ENCODE assay signal across 1 cellular context in the genomic region with DNA sequence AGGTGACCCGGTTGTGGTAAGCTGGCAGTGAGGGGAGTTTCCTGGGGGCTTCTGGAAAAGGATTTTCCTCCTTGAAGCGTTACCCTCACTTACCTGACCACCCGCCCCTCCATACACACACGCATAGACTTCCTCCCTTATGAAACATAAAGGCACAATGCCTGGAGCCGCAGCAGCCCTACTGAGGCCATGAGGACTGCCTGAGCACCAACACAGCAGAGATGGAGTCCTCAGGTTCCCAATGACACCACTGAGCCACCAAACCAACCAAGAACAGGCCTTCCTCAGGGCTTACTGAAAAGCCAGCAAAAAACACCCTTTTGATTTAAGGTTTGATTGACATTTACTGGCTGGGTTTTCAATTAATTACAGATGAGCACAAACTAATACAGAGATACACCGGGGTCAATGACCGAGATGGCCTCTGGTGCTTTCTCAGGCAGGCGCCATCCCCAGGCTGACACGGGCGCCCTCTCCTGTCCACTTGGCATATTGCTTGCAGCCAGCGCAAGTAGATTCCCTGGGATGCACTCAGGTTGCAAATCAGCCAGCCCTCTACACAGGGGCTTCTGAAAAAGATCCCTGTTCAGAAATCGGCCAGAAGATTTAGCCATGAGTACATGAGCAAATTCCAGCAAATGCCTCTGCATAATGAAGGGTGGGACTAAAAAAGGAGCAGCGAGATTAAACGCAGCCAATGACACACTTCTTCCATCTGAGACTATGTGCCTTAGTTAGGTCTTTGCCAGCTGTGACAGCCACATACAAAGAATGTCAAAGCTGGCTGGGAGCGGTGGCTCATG.
TF ChIP-seq lines count a peak whose summit lies in the region.

No MANE protein-coding gene starts in this region.

TF ChIP-seq in K562, 482 proteins besides CTCF, POLR2A, EP300 and RAD21 (continued from another document and continues in another):
- TF ChIP-seq, protein P1, sequence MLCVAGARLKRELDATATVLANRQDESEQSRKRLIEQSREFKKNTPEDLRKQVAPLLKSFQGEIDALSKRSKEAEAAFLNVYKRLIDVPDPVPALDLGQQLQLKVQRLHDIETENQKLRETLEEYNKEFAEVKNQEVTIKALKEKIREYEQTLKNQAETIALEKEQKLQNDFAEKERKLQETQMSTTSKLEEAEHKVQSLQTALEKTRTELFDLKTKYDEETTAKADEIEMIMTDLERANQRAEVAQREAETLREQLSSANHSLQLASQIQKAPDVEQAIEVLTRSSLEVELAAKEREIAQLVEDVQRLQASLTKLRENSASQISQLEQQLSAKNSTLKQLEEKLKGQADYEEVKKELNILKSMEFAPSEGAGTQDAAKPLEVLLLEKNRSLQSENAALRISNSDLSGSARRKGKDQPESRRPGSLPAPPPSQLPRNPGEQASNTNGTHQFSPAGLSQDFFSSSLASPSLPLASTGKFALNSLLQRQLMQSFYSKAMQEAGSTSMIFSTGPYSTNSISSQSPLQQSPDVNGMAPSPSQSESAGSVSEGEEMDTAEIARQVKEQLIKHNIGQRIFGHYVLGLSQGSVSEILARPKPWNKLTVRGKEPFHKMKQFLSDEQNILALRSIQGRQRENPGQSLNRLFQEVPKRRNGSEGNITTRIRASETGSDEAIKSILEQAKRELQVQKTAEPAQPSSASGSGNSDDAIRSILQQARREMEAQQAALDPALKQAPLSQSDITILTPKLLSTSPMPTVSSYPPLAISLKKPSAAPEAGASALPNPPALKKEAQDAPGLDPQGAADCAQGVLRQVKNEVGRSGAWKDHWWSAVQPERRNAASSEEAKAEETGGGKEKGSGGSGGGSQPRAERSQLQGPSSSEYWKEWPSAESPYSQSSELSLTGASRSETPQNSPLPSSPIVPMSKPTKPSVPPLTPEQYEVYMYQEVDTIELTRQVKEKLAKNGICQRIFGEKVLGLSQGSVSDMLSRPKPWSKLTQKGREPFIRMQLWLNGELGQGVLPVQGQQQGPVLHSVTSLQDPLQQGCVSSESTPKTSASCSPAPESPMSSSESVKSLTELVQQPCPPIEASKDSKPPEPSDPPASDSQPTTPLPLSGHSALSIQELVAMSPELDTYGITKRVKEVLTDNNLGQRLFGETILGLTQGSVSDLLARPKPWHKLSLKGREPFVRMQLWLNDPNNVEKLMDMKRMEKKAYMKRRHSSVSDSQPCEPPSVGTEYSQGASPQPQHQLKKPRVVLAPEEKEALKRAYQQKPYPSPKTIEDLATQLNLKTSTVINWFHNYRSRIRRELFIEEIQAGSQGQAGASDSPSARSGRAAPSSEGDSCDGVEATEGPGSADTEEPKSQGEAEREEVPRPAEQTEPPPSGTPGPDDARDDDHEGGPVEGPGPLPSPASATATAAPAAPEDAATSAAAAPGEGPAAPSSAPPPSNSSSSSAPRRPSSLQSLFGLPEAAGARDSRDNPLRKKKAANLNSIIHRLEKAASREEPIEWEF (CRISPR knock-in tag; IDR thresholded peaks at IDR 0.05): no peak
- TF ChIP-seq PTTG1 (tag; IDR thresholded peaks at IDR 0.05; ENCODE audit: low read depth): no peak
- TF ChIP-seq ZNF3 (CRISPR knock-in tag; IDR thresholded peaks at IDR 0.05): no peak
- no peak for TF ChIP-seq NFIX (CRISPR knock-in tag; IDR thresholded peaks at IDR 0.05; ENCODE audit: low read depth)
- no peak for TF ChIP-seq PHF21A (IDR thresholded peaks at IDR 0.05; ENCODE audit: borderline replicate concordance, low read depth)
- no peak for TF ChIP-seq POLR2AphosphoS5 (IDR thresholded peaks at IDR 0.05; ENCODE audit: control insufficient read depth, insufficient read depth, low read depth, low read length)
- TF ChIP-seq, protein P2, sequence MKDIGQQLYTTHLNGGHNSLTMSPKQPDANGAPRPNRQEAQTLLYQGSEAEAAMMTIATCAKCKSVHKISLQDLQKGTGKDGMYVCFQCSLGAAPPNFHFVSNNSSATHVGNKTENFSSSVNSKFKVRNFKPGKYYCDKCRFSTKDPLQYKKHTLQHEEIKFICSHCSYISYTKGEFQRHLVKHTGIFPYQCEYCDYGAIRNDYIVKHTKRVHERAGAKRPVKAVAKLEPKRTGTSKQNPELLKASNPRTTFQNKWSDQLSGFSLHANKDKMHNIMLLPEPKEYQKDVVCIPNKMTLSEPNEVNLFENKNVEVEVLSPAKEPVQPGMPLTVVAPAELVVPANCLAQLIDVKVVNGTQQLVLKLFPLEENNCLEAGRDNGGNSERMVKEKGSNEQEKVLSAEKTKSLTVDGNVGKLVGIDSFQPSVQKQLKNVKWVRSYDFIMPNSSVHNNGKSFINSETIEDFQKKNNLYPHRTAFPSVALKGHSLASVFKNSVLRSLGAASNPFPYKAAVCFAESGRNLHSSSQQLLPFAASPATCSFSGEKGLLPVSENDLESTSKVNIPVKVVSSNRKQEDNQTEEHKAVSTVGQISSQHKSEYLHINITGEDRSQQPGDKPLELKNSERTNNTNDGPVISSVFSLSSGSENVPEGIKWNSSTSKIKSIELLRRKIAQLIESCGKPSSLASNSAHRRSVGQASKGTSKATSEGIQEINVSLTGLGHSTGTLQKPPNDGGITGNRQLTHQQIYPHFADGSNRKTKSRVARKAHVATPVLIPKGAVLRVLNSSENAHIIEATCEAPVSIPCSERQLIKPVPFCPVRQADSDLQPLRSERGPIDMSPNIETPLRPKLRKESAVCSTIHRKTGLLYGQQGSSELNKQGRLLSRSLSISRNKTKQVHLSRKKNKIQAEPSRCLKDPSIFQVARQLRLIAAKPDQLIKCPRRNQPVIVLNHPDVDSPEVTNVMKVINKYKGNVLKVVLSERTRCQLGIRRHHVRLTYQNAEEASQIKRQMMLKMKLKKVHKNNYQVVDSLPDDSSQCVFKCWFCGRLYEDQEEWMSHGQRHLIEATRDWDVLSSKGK (CRISPR knock-in tag; IDR thresholded peaks at IDR 0.05): no peak
- no peak for TF ChIP-seq SREBF2 (CRISPR knock-in tag; IDR thresholded peaks at IDR 0.05)
- no peak for TF ChIP-seq KLF13 (tag; IDR thresholded peaks at IDR 0.05; ENCODE audit: borderline replicate concordance, low read depth)
- TF ChIP-seq NR1H2 (CRISPR knock-in tag; IDR thresholded peaks at IDR 0.05): peak; percentile 90
- TF ChIP-seq, protein P3, sequence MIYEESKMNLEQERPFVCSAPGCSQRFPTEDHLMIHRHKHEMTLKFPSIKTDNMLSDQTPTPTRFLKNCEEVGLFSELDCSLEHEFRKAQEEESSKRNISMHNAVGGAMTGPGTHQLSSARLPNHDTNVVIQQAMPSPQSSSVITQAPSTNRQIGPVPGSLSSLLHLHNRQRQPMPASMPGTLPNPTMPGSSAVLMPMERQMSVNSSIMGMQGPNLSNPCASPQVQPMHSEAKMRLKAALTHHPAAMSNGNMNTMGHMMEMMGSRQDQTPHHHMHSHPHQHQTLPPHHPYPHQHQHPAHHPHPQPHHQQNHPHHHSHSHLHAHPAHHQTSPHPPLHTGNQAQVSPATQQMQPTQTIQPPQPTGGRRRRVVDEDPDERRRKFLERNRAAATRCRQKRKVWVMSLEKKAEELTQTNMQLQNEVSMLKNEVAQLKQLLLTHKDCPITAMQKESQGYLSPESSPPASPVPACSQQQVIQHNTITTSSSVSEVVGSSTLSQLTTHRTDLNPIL (CRISPR knock-in tag; IDR thresholded peaks at IDR 0.05): no peak
- no peak for TF ChIP-seq ZNF785 (CRISPR knock-in tag; IDR thresholded peaks at IDR 0.05)
- TF ChIP-seq, protein P4, sequence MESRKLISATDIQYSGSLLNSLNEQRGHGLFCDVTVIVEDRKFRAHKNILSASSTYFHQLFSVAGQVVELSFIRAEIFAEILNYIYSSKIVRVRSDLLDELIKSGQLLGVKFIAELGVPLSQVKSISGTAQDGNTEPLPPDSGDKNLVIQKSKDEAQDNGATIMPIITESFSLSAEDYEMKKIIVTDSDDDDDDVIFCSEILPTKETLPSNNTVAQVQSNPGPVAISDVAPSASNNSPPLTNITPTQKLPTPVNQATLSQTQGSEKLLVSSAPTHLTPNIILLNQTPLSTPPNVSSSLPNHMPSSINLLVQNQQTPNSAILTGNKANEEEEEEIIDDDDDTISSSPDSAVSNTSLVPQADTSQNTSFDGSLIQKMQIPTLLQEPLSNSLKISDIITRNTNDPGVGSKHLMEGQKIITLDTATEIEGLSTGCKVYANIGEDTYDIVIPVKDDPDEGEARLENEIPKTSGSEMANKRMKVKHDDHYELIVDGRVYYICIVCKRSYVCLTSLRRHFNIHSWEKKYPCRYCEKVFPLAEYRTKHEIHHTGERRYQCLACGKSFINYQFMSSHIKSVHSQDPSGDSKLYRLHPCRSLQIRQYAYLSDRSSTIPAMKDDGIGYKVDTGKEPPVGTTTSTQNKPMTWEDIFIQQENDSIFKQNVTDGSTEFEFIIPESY (CRISPR knock-in tag; IDR thresholded peaks at IDR 0.05): peak; percentile 97
- no peak for TF ChIP-seq SP2 (IDR thresholded peaks at IDR 0.05; ENCODE audit: extremely low read depth, low read depth, low read length, poor library complexity, severe bottlenecking)
- no peak for TF ChIP-seq ZNF57 (CRISPR knock-in tag; IDR thresholded peaks at IDR 0.05)
- TF ChIP-seq NFXL1 (CRISPR knock-in tag; IDR thresholded peaks at IDR 0.05): no peak
- peak; percentile 53; the same call in 1 of the 2 replicates for TF ChIP-seq ZNF143 (CRISPR knock-in tag; IDR thresholded peaks at IDR 0.05)
- TF ChIP-seq SMAD2 (IDR thresholded peaks at IDR 0.05; ENCODE audit: low read depth, low read length): no peak
- no peak for TF ChIP-seq ASH1L (IDR thresholded peaks at IDR 0.05; ENCODE audit: borderline replicate concordance, low read depth, partially characterized antibody)
- no peak for TF ChIP-seq NFRKB (IDR thresholded peaks at IDR 0.05; ENCODE audit: low read depth)
- TF ChIP-seq FOXK1 (CRISPR knock-in tag; IDR thresholded peaks at IDR 0.05; ENCODE audit: borderline replicate concordance): peak; percentile 51; the same call in 1 of the 2 replicates
- peak; percentile 81 for TF ChIP-seq SMC3 (conservative IDR thresholded peaks at IDR 0.05; ENCODE audit: insufficient read depth, low read depth, low read length)
- TF ChIP-seq PHB (CRISPR knock-in tag; IDR thresholded peaks at IDR 0.05): no peak
- TF ChIP-seq ZNF830 (CRISPR knock-in tag; IDR thresholded peaks at IDR 0.05): no peak
- TF ChIP-seq, protein P5, sequence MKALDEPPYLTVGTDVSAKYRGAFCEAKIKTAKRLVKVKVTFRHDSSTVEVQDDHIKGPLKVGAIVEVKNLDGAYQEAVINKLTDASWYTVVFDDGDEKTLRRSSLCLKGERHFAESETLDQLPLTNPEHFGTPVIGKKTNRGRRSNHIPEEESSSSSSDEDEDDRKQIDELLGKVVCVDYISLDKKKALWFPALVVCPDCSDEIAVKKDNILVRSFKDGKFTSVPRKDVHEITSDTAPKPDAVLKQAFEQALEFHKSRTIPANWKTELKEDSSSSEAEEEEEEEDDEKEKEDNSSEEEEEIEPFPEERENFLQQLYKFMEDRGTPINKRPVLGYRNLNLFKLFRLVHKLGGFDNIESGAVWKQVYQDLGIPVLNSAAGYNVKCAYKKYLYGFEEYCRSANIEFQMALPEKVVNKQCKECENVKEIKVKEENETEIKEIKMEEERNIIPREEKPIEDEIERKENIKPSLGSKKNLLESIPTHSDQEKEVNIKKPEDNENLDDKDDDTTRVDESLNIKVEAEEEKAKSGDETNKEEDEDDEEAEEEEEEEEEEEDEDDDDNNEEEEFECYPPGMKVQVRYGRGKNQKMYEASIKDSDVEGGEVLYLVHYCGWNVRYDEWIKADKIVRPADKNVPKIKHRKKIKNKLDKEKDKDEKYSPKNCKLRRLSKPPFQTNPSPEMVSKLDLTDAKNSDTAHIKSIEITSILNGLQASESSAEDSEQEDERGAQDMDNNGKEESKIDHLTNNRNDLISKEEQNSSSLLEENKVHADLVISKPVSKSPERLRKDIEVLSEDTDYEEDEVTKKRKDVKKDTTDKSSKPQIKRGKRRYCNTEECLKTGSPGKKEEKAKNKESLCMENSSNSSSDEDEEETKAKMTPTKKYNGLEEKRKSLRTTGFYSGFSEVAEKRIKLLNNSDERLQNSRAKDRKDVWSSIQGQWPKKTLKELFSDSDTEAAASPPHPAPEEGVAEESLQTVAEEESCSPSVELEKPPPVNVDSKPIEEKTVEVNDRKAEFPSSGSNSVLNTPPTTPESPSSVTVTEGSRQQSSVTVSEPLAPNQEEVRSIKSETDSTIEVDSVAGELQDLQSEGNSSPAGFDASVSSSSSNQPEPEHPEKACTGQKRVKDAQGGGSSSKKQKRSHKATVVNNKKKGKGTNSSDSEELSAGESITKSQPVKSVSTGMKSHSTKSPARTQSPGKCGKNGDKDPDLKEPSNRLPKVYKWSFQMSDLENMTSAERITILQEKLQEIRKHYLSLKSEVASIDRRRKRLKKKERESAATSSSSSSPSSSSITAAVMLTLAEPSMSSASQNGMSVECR (CRISPR knock-in tag; IDR thresholded peaks at IDR 0.05): 0 out of 2 replicates have a peak, but pooled peaks have one; percentile 30
- no peak for TF ChIP-seq MIER1 (IDR thresholded peaks at IDR 0.05; ENCODE audit: low read depth)
- TF ChIP-seq NRF1 (conservative IDR thresholded peaks at IDR 0.05 in 1 of 2, IDR thresholded peaks at IDR 0.05 in 1 of 2): peak; percentile 40 to 46
- TF ChIP-seq SMAD1 (IDR thresholded peaks at IDR 0.05; ENCODE audit: low read depth, low read length, partially characterized antibody): no peak
- no peak for TF ChIP-seq SIN3B (IDR thresholded peaks at IDR 0.05; ENCODE audit: low read depth)
- no peak for TF ChIP-seq ZNF717 (CRISPR knock-in tag; IDR thresholded peaks at IDR 0.05)
- no peak for TF ChIP-seq ZNF561 (CRISPR knock-in tag; conservative IDR thresholded peaks at IDR 0.05)
- TF ChIP-seq GATAD2A (IDR thresholded peaks at IDR 0.05): no peak
- no peak for TF ChIP-seq ZNF184 (CRISPR knock-in tag; IDR thresholded peaks at IDR 0.05)
- no peak for TF ChIP-seq CREB1 (IDR thresholded peaks at IDR 0.05)
- TF ChIP-seq CREB1 (CRISPR knock-in tag; IDR thresholded peaks at IDR 0.05): no peak
- no peak for TF ChIP-seq TAF9B (IDR thresholded peaks at IDR 0.05; ENCODE audit: partially characterized antibody)
- no peak for TF ChIP-seq SMAD3 (CRISPR knock-in tag; conservative IDR thresholded peaks at IDR 0.05)
- no peak for TF ChIP-seq NONO (IDR thresholded peaks at IDR 0.05; ENCODE audit: low read depth in 2 of 2, low read length in 1 of 2)
- TF ChIP-seq RCOR1 (IDR thresholded peaks at IDR 0.05; ENCODE audit: borderline replicate concordance in 1 of 2, low read depth in 2 of 2, low read length in 2 of 2): peak in 1 of 2 experiments; percentile 55; a peak in 1 of 4 replicates
- TF ChIP-seq NEUROD1 (IDR thresholded peaks at IDR 0.05; ENCODE audit: borderline replicate concordance, low read depth, low read length, partially characterized antibody): no peak
- TF ChIP-seq ZNF133 (CRISPR knock-in tag; IDR thresholded peaks at IDR 0.05): no peak
- TF ChIP-seq RBM25 (IDR thresholded peaks at IDR 0.05; ENCODE audit: low read depth, low read length, severe bottlenecking): peak; percentile 27
- TF ChIP-seq ZNF766 (CRISPR knock-in tag; conservative IDR thresholded peaks at IDR 0.05): no peak
- no peak for TF ChIP-seq XRCC4 (IDR thresholded peaks at IDR 0.05; ENCODE audit: extremely low read depth, insufficient read depth, insufficient read length)
- TF ChIP-seq, protein P6, sequence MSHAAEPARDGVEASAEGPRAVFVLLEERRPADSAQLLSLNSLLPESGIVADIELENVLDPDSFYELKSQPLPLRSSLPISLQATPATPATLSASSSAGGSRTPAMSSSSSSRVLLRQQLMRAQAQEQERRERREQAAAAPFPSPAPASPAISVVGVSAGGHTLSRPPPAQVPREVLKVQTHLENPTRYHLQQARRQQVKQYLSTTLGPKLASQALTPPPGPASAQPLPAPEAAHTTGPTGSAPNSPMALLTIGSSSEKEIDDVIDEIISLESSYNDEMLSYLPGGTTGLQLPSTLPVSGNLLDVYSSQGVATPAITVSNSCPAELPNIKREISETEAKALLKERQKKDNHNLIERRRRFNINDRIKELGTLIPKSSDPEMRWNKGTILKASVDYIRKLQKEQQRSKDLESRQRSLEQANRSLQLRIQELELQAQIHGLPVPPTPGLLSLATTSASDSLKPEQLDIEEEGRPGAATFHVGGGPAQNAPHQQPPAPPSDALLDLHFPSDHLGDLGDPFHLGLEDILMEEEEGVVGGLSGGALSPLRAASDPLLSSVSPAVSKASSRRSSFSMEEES (CRISPR knock-in tag; IDR thresholded peaks at IDR 0.05): no peak
